Comparison of ENCODE assay signal across 23 cellular contexts in the genomic region with DNA sequence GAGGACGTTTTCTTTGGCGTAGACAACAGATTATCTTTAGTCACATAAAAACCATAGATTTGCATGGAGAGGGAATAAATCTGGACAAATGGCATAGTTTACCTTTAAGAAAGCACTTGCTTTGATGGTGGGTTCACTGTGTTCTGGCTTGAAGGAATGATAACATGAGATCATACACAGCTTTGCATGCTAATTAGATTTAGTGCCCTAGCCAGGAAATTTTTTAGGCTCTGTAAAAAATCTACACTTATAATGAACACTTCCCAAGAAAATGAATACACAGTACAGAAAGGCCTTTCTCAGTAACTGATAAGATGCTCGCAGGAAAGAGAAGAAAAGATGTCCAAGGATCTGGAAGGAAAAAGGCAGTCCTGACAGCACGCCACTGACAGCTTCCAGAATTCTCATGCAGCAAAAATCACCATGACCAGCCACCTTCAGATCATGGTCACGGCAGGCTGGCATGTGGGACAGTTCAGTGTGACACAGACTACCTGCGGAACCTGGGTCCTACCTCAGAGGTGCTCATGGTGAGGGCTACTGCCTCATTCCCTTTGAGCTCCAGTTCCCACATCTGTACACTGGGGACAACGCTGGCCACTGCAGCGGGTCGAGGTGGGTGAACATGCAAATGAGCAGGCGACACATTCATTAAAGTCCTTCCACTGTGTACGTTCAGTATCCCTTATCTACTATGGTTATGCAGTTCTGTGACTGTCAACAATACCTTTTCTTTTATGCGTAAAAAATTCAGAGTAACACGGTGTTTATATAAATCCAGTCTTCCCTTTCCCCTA.
DNase-seq lines count a peak whose midpoint lies in the region; ATAC-seq, FAIRE-seq and TF ChIP-seq lines count a peak whose summit lies in the region.
"Had no signal": no experiment of that assay in that cellular context is flagged by ENCODE, and none has a peak within 500 bp of the region (broad histone marks: within the 10 kb centered on the region; RNA-seq: fewer than 3 reads in every experiment).

No MANE protein-coding gene starts in this region.

- DNase-seq in activated CD4-positive, alpha-beta T cell treated with anti-CD3 and anti-CD28 coated beads, Interleukin-2, amount 10 ng/mL, durations not matched to agents 24 days and 14 days, result no peak
- no peak for DNase-seq in activated CD4-positive, alpha-beta T cell treated with anti-CD3 and anti-CD28 coated beads, Interleukin-2, amount 50 U/mL, for 1 hour
- DNase-seq in GM12878 (ENCODE audit: low read depth, low spot score) (no peak), HFFc6 (no peak), cortex of kidney (lab: John Stamatoyannopoulos, UW) (no peak)
- no peak for DNase-seq in stimulated activated naive B cell treated with anti-CD40 and anti-IgM and Interleukin-4, amounts not matched to agents 10 μg/mL and 1 μg/mL and 100 μg/mL, for 72 hours
- DNase-seq: activated CD4-positive, alpha-beta memory T cell treated with anti-CD3 and anti-CD28 coated beads for 36 hours; activated T-cell treated with anti-CD3 and anti-CD28 coated beads for 4 hours; GOT3; Kasumi-1; lower lobe of right lung; NCI-H1417; NCI-H524 treated with DMSO at 0.1 percent for 48 hours; ovary; stimulated activated naive CD4-positive, alpha-beta T cell treated with Interleukin-2 at 50 U/mL for 16 hours; upper lobe of left lung had no signal

- H3K4me3 ChIP-seq in GM12878, result peak overlapping the region; percentile 61
- H3K4me3 ChIP-seq: coronary artery, lower lobe of right lung, ovary, upper lobe of left lung had no signal

- H3K9me3 Mint-ChIP-seq in activated CD4-positive, alpha-beta T cell treated with anti-CD3 and anti-CD28 coated beads, Interleukin-2, amount 10 ng/mL, durations not matched to agents 24 days and 14 days, result peaks cover 27% of the 10 kb centered on the region
- peaks cover 0 to 5% of the 10 kb centered on the region in 2 donors for H3K9me3 Mint-ChIP-seq in stimulated activated naive B cell treated with anti-CD40 and anti-IgM and Interleukin-4, amounts not matched to agents 10 μg/mL and 1 μg/mL and 100 μg/mL, for 72 hours
- H3K9me3 Mint-ChIP-seq in HFFc6, result peaks cover 46% of the 10 kb centered on the region

- H3K4me1 ChIP-seq in GM12878 (ENCODE audit: control insufficient read depth, insufficient read depth, low read length), result peaks cover 42% of the 10 kb centered on the region
- H3K4me1 ChIP-seq: lower lobe of right lung had no signal

- SMC1A ChIA-PET in GM12878 (lab: Charles Lee; ENCODE audit: uncharacterized antibody, unreplicated experiment), result interaction anchor here (0.8 to 11.1 kb wide), 13 partner anchors 10 to 239 kb away, joined by 3 to 92 read pairs (median 5); no protein-coding TSS in a partner anchor

- no peak overlapping the region for H3K4me3 Mint-ChIP-seq in activated CD4-positive, alpha-beta T cell treated with anti-CD3 and anti-CD28 coated beads, Interleukin-2, amount 10 ng/mL, durations not matched to agents 24 days and 14 days
- peak overlapping the region; percentile 47 to 49 for H3K4me3 Mint-ChIP-seq in stimulated activated naive B cell treated with anti-CD40 and anti-IgM and Interleukin-4, amounts not matched to agents 10 μg/mL and 1 μg/mL and 100 μg/mL, for 72 hours
- no peak overlapping the region for H3K4me3 Mint-ChIP-seq in HFFc6
- H3K4me3 Mint-ChIP-seq: activated CD4-positive, alpha-beta memory T cell treated with anti-CD3 and anti-CD28 coated beads for 36 hours had no signal

- H3K79me2 ChIP-seq in GM12878 (ENCODE audit: control insufficient read depth, insufficient read depth, low read length), result peaks cover 29% of the 10 kb centered on the region

- POLR2A ChIA-PET in GM12878 (lab: Charles Lee), result interaction anchor here (0.6 to 3.9 kb wide), 4 partner anchors 9 to 854 kb away, joined by 3 to 27 read pairs (median 3); no protein-coding TSS in a partner anchor

- FAIRE-seq in GM12878 (lab: Jason Lieb, UNC), result no peak
- FAIRE-seq: D721Med, G401.6 had no signal

- H3K9ac ChIP-seq in GM12878 (ENCODE audit: control insufficient read depth, insufficient read depth, low read length), result no peak overlapping the region

- H2AFZ ChIP-seq in GM12878 (ENCODE audit: control insufficient read depth, low read depth, low read length), result no peak overlapping the region

- BruUV-seq in GM12878 (replicated peaks; lab: Mats Ljungman, UMichigan), result no TSS peak

- 81% methylated on average over 13 of the region's 13 CpGs for WGBS in GM12878 (ENCODE audit: insufficient coverage, insufficient replicate concordance, low lambda C conversion rate, missing lambda C conversion rate)

- RAD21 ChIA-PET in GM12878 (lab: Charles Lee; ENCODE audit: unreplicated experiment), result interaction anchor here (0.8 to 1.9 kb wide), 8 partner anchors 12 to 239 kb away, joined by 3 to 7 read pairs (median 6); no protein-coding TSS in a partner anchor

- H3K27me3 Mint-ChIP-seq in activated CD4-positive, alpha-beta T cell treated with anti-CD3 and anti-CD28 coated beads, Interleukin-2, amount 10 ng/mL, durations not matched to agents 24 days and 14 days, result no peaks in the 10 kb centered on the region
- H3K27me3 Mint-ChIP-seq in stimulated activated naive B cell treated with anti-CD40 and anti-IgM and Interleukin-4, amounts not matched to agents 10 μg/mL and 1 μg/mL and 100 μg/mL, for 72 hours, result no peaks in the 10 kb centered on the region
- H3K27me3 Mint-ChIP-seq in HFFc6 (ENCODE audit: insufficient read depth), result no peaks in the 10 kb centered on the region; the same call in 1 of the 2 replicates
- H3K27me3 Mint-ChIP-seq: activated CD4-positive, alpha-beta memory T cell treated with anti-CD3 and anti-CD28 coated beads for 36 hours had no signal

- TF ChIP-seq RAD21 in GM12878 (IDR thresholded peaks at IDR 0.05; ENCODE audit: insufficient read depth, low read depth, low read length), result no peak

- in situ Hi-C loops in GM12878 (cut with MboI), result no loop called here

- H3K27ac ChIP-seq in GM12878 (ENCODE audit: control insufficient read depth, insufficient read depth), result peak overlapping the region; percentile 47
- H3K27ac ChIP-seq: coronary artery, lower lobe of right lung, ovary, upper lobe of left lung had no signal

- intact Hi-C loops in activated CD4-positive, alpha-beta T cell treated with anti-CD3 and anti-CD28 coated beads, Interleukin-2, amount 10 ng/mL, durations not matched to agents 24 days and 14 days (cut with micrococcal nuclease), result no loop called here
- intact Hi-C loops in GM12878 (cut with micrococcal nuclease; ENCODE audit: unreplicated experiment), result no loop called here

- peak overlapping the region; percentile 69 for H3K27ac Mint-ChIP-seq in activated CD4-positive, alpha-beta T cell treated with anti-CD3 and anti-CD28 coated beads, Interleukin-2, amount 10 ng/mL, durations not matched to agents 24 days and 14 days
- peak overlapping the region; percentile 52 for H3K27ac Mint-ChIP-seq in stimulated activated naive B cell treated with anti-CD40 and anti-IgM and Interleukin-4, amounts not matched to agents 10 μg/mL and 1 μg/mL and 100 μg/mL, for 72 hours
- H3K27ac Mint-ChIP-seq in HFFc6, result no peak overlapping the region
- H3K27ac Mint-ChIP-seq: activated CD4-positive, alpha-beta memory T cell treated with anti-CD3 and anti-CD28 coated beads for 36 hours had no signal

- peaks cover 77% of the 10 kb centered on the region for H3K36me3 Mint-ChIP-seq in activated CD4-positive, alpha-beta T cell treated with anti-CD3 and anti-CD28 coated beads, Interleukin-2, amount 10 ng/mL, durations not matched to agents 24 days and 14 days (ENCODE audit: low read depth)
- H3K36me3 Mint-ChIP-seq in stimulated activated naive B cell treated with anti-CD40 and anti-IgM and Interleukin-4, amounts not matched to agents 10 μg/mL and 1 μg/mL and 100 μg/mL, for 72 hours, result peaks cover 24 to 48% of the 10 kb centered on the region in 2 donors
- H3K36me3 Mint-ChIP-seq in HFFc6 (ENCODE audit: low read depth), result no peaks in the 10 kb centered on the region; the same call in 1 of the 2 replicates

- TF ChIP-seq CTCF in GM12878 (IDR thresholded peaks at IDR 0.05 in 2 of 3, conservative IDR thresholded peaks at IDR 0.05 in 1 of 3; ENCODE audit: control insufficient read depth in 2 of 3, extremely low read depth in 1 of 3, insufficient read depth in 1 of 3, low read depth in 3 of 3, low read length in 3 of 3) (no peak), HFFc6 (IDR thresholded peaks at IDR 0.05) (no peak)

- peaks cover 2 to 7% of the 10 kb centered on the region in 2 experiments; a peak in 3 of 4 replicates for H3K36me3 ChIP-seq in GM12878 (ENCODE audit: control insufficient read depth in 2 of 2, insufficient read depth in 2 of 2, low read length in 1 of 2)
- H3K36me3 ChIP-seq: lower lobe of right lung, ovary, upper lobe of left lung had no signal

- ATAC-seq in GM21576 (IDR thresholded peaks at IDR 0.05; ENCODE audit: unreplicated experiment) (peak; percentile 10), GM12878 (peak; percentile 41), GM18505 (IDR thresholded peaks at IDR 0.05; ENCODE audit: unreplicated experiment) (no peak)
- ATAC-seq in stimulated activated naive B cell treated with anti-CD40 and anti-IgM and Interleukin-4, amounts not matched to agents 10 μg/mL and 1 μg/mL and 100 μg/mL, for 72 hours (replicated peaks), result peak; percentile 18 to 23
- ATAC-seq: lower lobe of right lung, Right ventricle myocardium inferior, sciatic nerve had no signal

- peak overlapping the region; percentile 89 for H3K4me2 ChIP-seq in GM12878 (ENCODE audit: control insufficient read depth, insufficient read depth)

- no peak for TF ChIP-seq EP300 in GM12878 (IDR thresholded peaks at IDR 0.05; ENCODE audit: borderline replicate concordance in 1 of 2, control insufficient read depth in 1 of 2, low read depth in 2 of 2, low read length in 2 of 2)

- CTCF ChIA-PET in GM12878 (lab: Yijun Ruan, JAX), result interaction anchor here (1.0 to 3.6 kb wide), 5 partner anchors 14 to 256 kb away, joined by 3 to 16 read pairs (median 5); no protein-coding TSS in a partner anchor

- peaks cover 62% of the 10 kb centered on the region for H3K9me3 ChIP-seq in GM12878 (replicated peaks; ENCODE audit: control insufficient read depth, insufficient read depth, low read length)
- H3K9me3 ChIP-seq: ovary had no signal

- no peaks in the 10 kb centered on the region for H3K27me3 ChIP-seq in GM12878 (replicated peaks in 1 of 2; ENCODE audit: control insufficient read depth in 2 of 2, insufficient read depth in 2 of 2, low read length in 1 of 2)
- H3K27me3 ChIP-seq: ovary, upper lobe of left lung had no signal

- H4K20me1 ChIP-seq in GM12878 (ENCODE audit: control insufficient read depth, insufficient read depth), result no peaks in the 10 kb centered on the region

- TF ChIP-seq POLR2A in GM12878 (IDR thresholded peaks at IDR 0.05; ENCODE audit: low read depth, low read length) (no peak), GM18505 (IDR thresholded peaks at IDR 0.05; ENCODE audit: borderline replicate concordance, extremely low read depth, insufficient read depth, insufficient read length) (no peak)

- peaks cover 28% of the 10 kb centered on the region for H3K4me1 Mint-ChIP-seq in activated CD4-positive, alpha-beta T cell treated with anti-CD3 and anti-CD28 coated beads, Interleukin-2, amount 10 ng/mL, durations not matched to agents 24 days and 14 days
- peaks cover 35 to 41% of the 10 kb centered on the region in 2 donors for H3K4me1 Mint-ChIP-seq in stimulated activated naive B cell treated with anti-CD40 and anti-IgM and Interleukin-4, amounts not matched to agents 10 μg/mL and 1 μg/mL and 100 μg/mL, for 72 hours
- H3K4me1 Mint-ChIP-seq in HFFc6 (ENCODE audit: low read depth), result no peaks in the 10 kb centered on the region

TF ChIP-seq in GM12878, 131 proteins besides CTCF, POLR2A, EP300 and RAD21 (continues in another document):
- no peak for TF ChIP-seq TBL1XR1 (IDR thresholded peaks at IDR 0.05; ENCODE audit: low read depth, low read length)

Comparison
In these comparisons a context has a peak if more than half of its experiments do, and no peak if none do; other contexts are left out.
1. H3K4me3 Mint-ChIP-seq: peak in stimulated activated naive B cell treated with anti-CD40 and anti-IgM and Interleukin-4, amounts not matched to agents 10 μg/mL and 1 μg/mL and 100 μg/mL, for 72 hours (2 of 2); none in activated CD4-positive, alpha-beta T cell treated with anti-CD3 and anti-CD28 coated beads, Interleukin-2, amount 10 ng/mL, durations not matched to agents 24 days and 14 days (single experiment) and HFFc6 (single experiment).